8 cellular contexts compared by ENCODE assay signal in the genomic region with DNA sequence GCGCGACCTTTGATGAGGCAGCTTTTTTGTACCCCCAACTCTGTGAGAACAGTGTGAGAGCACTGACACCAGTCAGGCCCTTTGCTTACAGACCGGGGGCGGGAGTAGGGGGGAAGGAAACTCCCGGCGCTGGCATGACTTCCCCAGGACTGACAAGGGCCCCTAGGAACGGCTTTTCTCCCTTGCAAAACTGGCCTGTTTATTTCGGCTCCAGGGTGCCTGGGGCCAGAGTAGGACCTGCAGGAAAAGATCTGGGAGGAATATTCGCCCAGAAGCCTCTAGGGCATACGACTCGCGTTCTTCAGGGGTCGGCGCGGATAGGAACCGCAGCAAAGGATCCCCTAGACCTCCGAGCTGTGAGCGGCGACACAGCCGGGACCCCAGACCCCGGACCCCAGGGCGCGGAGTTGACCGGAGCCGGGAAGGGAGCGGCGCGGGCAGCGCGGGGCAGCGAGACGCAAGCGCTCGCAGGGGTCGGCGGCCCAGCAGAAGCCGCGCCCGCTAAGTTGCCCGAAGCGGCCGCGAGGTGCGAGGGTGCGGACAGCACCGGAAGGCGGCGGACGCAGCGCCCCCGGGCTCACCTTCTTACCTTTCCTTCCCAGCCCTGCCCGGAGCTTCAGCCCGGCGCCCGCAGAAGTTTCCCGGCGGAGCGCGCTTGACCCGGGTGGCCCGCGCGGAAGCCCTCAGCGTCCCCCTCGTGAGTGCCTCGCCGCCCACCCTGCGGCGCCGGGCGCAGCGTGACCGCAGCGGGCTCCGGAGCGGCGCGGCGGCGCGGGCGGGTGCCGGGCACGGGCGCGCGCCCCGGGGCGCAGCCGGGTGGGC. TPM values are rescaled to one million over a fixed set of nuclear protein-coding genes. Genes with fewer than 3 reads are reported as not detected.
DNase-seq lines count a peak whose midpoint lies in the region; ATAC-seq, FAIRE-seq and TF ChIP-seq lines count a peak whose summit lies in the region.

A gene with protein sequence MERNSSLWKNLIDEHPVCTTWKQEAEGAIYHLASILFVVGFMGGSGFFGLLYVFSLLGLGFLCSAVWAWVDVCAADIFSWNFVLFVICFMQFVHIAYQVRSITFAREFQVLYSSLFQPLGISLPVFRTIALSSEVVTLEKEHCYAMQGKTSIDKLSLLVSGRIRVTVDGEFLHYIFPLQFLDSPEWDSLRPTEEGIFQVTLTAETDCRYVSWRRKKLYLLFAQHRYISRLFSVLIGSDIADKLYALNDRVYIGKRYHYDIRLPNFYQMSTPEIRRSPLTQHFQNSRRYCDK (minus strand): TSS at position 771 of the 822 bp plus-strand sequence. CDS start 18,105 bp downstream, outside the sequence.

- H3K4me1 ChIP-seq in PC-3 (ENCODE audit: insufficient read depth, low read length) (peaks cover 21% of the 10 kb centered on the region), upper lobe of left lung (peaks cover 5 to 13% (median 8%) of the 10 kb centered on the region in 4 donors)

- peaks cover 54% of the 10 kb centered on the region for H3K79me2 ChIP-seq in PC-3 (ENCODE audit: low read length)

- H3K36me3 Mint-ChIP-seq in endothelial cell (ENCODE audit: low read depth, unreplicated experiment) (no peaks in the 10 kb centered on the region), mesothelial cell of epicardium (no peaks in the 10 kb centered on the region)

- TF ChIP-seq POLR2A in upper lobe of left lung (IDR thresholded peaks at IDR 0.05) (no peak), H54 (IDR thresholded peaks at IDR 0.05; ENCODE audit: low read depth, low read length) (no peak; the same call in 1 of the 2 replicates)

- H3K27me3 Mint-ChIP-seq in endothelial cell (ENCODE audit: unreplicated experiment) (peaks cover 1% of the 10 kb centered on the region), mesothelial cell of epicardium (ENCODE audit: low read depth) (no peaks in the 10 kb centered on the region)

- H3F3A ChIP-seq in PC-3 (ENCODE audit: low read length, unreplicated experiment): no peaks in the 10 kb centered on the region

- peak within 1 kb of the TSS; percentile 90 for H3K9ac ChIP-seq in PC-3 (ENCODE audit: low read length)

- FAIRE-seq in H54 (lab: Jason Lieb, UNC): no peak

- WGBS in upper lobe of left lung, 2 donors: 5 to 76% methylated on average over 2 to 49 of the region's 90 CpGs

- DNase-seq in CD1c-positive myeloid dendritic cell (ENCODE audit: extremely low spot score) (peak; percentile 2), PC-3 (peak; percentile 52), endothelial cell (ENCODE audit: low spot score) (peak; percentile 46), mesothelial cell of epicardium (ENCODE audit: low spot score in 2 of 2, unreplicated experiment in 2 of 2) (peak; percentile 27 to 61), upper lobe of left lung (peak in 1 of 2 donors; percentile 82), H54 (ENCODE audit: insufficient read length, low spot score) (no peak)

- H3K27ac ChIP-seq in PC-3 (ENCODE audit: low read length) (peak within 1 kb of the TSS; percentile 92), upper lobe of left lung (peak within 1 kb of the TSS in 1 of 4 donors; percentile 28)

- H3K4me1 Mint-ChIP-seq in endothelial cell (ENCODE audit: unreplicated experiment) (peaks cover 9% of the 10 kb centered on the region), mesothelial cell of epicardium (peaks cover 36% of the 10 kb centered on the region)

- no peaks in the 10 kb centered on the region for H3K9me2 ChIP-seq in PC-3 (replicated peaks; ENCODE audit: low read length)

- peak within 1 kb of the TSS; percentile 89 for H3K4me3 ChIP-seq in PC-3 (ENCODE audit: low read length)
- peak within 1 kb of the TSS; percentile 18 to 55 (median 48) for H3K4me3 ChIP-seq in upper lobe of left lung

- TF ChIP-seq CTCF in PC-3 (conservative IDR thresholded peaks at IDR 0.05; ENCODE audit: low read depth, low read length) (no peak), endothelial cell (IDR thresholded peaks at IDR 0.05; ENCODE audit: unreplicated experiment) (no peak), mesothelial cell of epicardium (IDR thresholded peaks at IDR 0.05; ENCODE audit: unreplicated experiment) (no peak), upper lobe of left lung (IDR thresholded peaks at IDR 0.05) (peak in 1 of 6 experiments; percentile 26)

- H3K27ac Mint-ChIP-seq in endothelial cell (ENCODE audit: unreplicated experiment): no peak within 1 kb of the TSS
- H3K27ac Mint-ChIP-seq in mesothelial cell of epicardium: peak within 1 kb of the TSS; percentile 93

- H3K9me3 ChIP-seq in PC-3 (ENCODE audit: low read length) (no peaks in the 10 kb centered on the region), upper lobe of left lung (no peaks in the 10 kb centered on the region)

- no peaks in the 10 kb centered on the region for H4K20me1 ChIP-seq in PC-3 (ENCODE audit: low read length)

- intact Hi-C loops in PC-3 (cut with micrococcal nuclease): loop anchor here (2.0 to 5.0 kb wide), 5 partner anchors 31 to 223 kb away; a partner anchor contains a TSS

- peak within 1 kb of the TSS; percentile 87 for H3K4me3 Mint-ChIP-seq in endothelial cell (ENCODE audit: unreplicated experiment)
- peak within 1 kb of the TSS; percentile 79 for H3K4me3 Mint-ChIP-seq in mesothelial cell of epicardium

- CTCF ChIA-PET in PC-3 (lab: Charles Lee): no interaction called here

- peak within 1 kb of the TSS; percentile 81 for H2AFZ ChIP-seq in PC-3 (ENCODE audit: low read length)

- ATAC-seq in GM19351 (IDR thresholded peaks at IDR 0.05; ENCODE audit: unreplicated experiment) (peak; percentile 54), PC-3 (peak; percentile 59), upper lobe of left lung (ENCODE audit: low FRiP score in 2 of 2) (peak in 1 of 2 donors; percentile 61), HG03571 (IDR thresholded peaks at IDR 0.05; ENCODE audit: unreplicated experiment) (no peak)

- H3K9me3 Mint-ChIP-seq in endothelial cell (ENCODE audit: unreplicated experiment): no peaks in the 10 kb centered on the region
- no peaks in the 10 kb centered on the region for H3K9me3 Mint-ChIP-seq in mesothelial cell of epicardium

- TF ChIP-seq EP300 in upper lobe of left lung (IDR thresholded peaks at IDR 0.05): no peak

- peak within 1 kb of the TSS; percentile 82 for H3K4me2 ChIP-seq in PC-3 (ENCODE audit: low read length)

- H3K36me3 ChIP-seq in PC-3 (ENCODE audit: low read depth, low read length) (no peaks in the 10 kb centered on the region), upper lobe of left lung (no peaks in the 10 kb centered on the region)

- POLR2A ChIA-PET in PC-3 (lab: Charles Lee; ENCODE audit: unreplicated experiment): interaction anchor here (0.6 kb wide), 1 partner anchor 74 kb away, joined by 4 read pairs; no protein-coding TSS in a partner anchor

- no TSS peak for BruUV-seq in PC-3 (replicated peaks; lab: Mats Ljungman, UMichigan)

- H3K27me3 ChIP-seq in PC-3 (ENCODE audit: low read length): no peaks in the 10 kb centered on the region
- peaks cover 0 to 11% (median 4%) of the 10 kb centered on the region in 4 donors for H3K27me3 ChIP-seq in upper lobe of left lung

RNA-seq across cellular contexts. Expression of the gene that starts here (rescaled TPM):
- 31.6 and 41.4 TPM in 2 replicates for total RNA-seq in PC-3 (2014; rRNA removed)
- 5.2 TPM for total RNA-seq in endothelial cell (ENCODE audit: unreplicated experiment)
- 10.1 to 11.1 TPM (median 10.4 TPM) in 3 replicates for total RNA-seq in mesothelial cell of epicardium
- 1 to 10 TPM in 1 of 6 donors, under 1 TPM in 2, not detected in 3; 0.34 to 6.8 (median 0.57) TPM for total RNA-seq in upper lobe of left lung
